In genomic region chr2:11058129-11058528, GRCh38 we compare ENCODE assay signal across 24 cellular contexts.
DNase-seq lines count a peak whose midpoint lies in the region; ATAC-seq and TF ChIP-seq lines count a peak whose summit lies in the region.
"Had no signal": no experiment of that assay in that cellular context is flagged by ENCODE, and none has a peak within 500 bp of the region (broad histone marks: within the 10 kb centered on the region; RNA-seq: fewer than 3 reads in every experiment).

No MANE protein-coding gene starts in this region.

- H3K4me3 Mint-ChIP-seq in activated CD4-positive, alpha-beta T cell treated with anti-CD3 and anti-CD28 coated beads, Interleukin-2, amount 10 ng/mL, durations not matched to agents 24 days and 14 days, result no peak overlapping the region
- H3K4me3 Mint-ChIP-seq in progenitor cell of endocrine pancreas (ENCODE audit: low read depth), result no peak overlapping the region
- H3K4me3 Mint-ChIP-seq: CD14-positive monocyte; CD4-positive, alpha-beta memory T cell; CD4-positive, CD25-positive, alpha-beta regulatory T cell; CD8-positive, alpha-beta memory T cell had no signal

- H3K4me1 Mint-ChIP-seq in activated CD4-positive, alpha-beta T cell treated with anti-CD3 and anti-CD28 coated beads, Interleukin-2, amount 10 ng/mL, durations not matched to agents 24 days and 14 days, result no peaks in the 10 kb centered on the region
- peaks cover 2% of the 10 kb centered on the region for H3K4me1 Mint-ChIP-seq in progenitor cell of endocrine pancreas (ENCODE audit: low read depth)
- H3K4me1 Mint-ChIP-seq: CD14-positive monocyte; CD4-positive, alpha-beta memory T cell; CD4-positive, CD25-positive, alpha-beta regulatory T cell had no signal

- TF ChIP-seq CTCF in esophagus muscularis mucosa (IDR thresholded peaks at IDR 0.05), result no peak
- no peak for TF ChIP-seq CTCF in lung (IDR thresholded peaks at IDR 0.05; ENCODE audit: control extremely low read depth, extremely low read depth)
- no peak for TF ChIP-seq CTCF in progenitor cell of endocrine pancreas (IDR thresholded peaks at IDR 0.05; ENCODE audit: unreplicated experiment)

- TF ChIP-seq POLR2A in esophagus muscularis mucosa (IDR thresholded peaks at IDR 0.05; ENCODE audit: low read depth), result no peak

- intact Hi-C loops in activated CD4-positive, alpha-beta T cell treated with anti-CD3 and anti-CD28 coated beads, Interleukin-2, amount 10 ng/mL, durations not matched to agents 24 days and 14 days (cut with micrococcal nuclease), result no loop called here
- intact Hi-C loops in esophagus muscularis mucosa (cut with DNase I), result no loop called here

- peak; percentile 19 for DNase-seq in activated CD4-positive, alpha-beta T cell treated with anti-CD3 and anti-CD28 coated beads, Interleukin-2, amount 10 ng/mL, durations not matched to agents 24 days and 14 days
- DNase-seq in activated CD4-positive, alpha-beta T cell treated with anti-CD3 and anti-CD28 coated beads for 1 hour, result no peak
- DNase-seq in esophagus muscularis mucosa (ENCODE audit: extremely low spot score), result peak; percentile 90
- peak; percentile 21 for DNase-seq in lung (ENCODE audit: low spot score)
- no peak for DNase-seq in progenitor cell of endocrine pancreas (ENCODE audit: low spot score, unreplicated experiment)
- DNase-seq: 8988T; ACHN; BE2C; C1 segment of cervical spinal cord; CD4-positive, alpha-beta memory T cell; CD4-positive, CD25-positive, alpha-beta regulatory T cell; CD8-positive, alpha-beta memory T cell; COR-L47; DMS 273 treated with DMSO at 0.1 percent for 48 hours; DMS153; DMS53; DMS79; DND-41; EL; GDM1 had no signal

- ATAC-seq in lung (ENCODE audit: insufficient read depth, low FRiP score) (no peak), HG02798 (IDR thresholded peaks at IDR 0.05; ENCODE audit: poor library complexity, unreplicated experiment) (no peak)
- ATAC-seq: GM12878 had no signal

- H3K36me3 ChIP-seq in esophagus muscularis mucosa (no peaks in the 10 kb centered on the region), lung (ENCODE audit: control insufficient read depth in 2 of 2, insufficient read depth in 2 of 2, low read length in 2 of 2) (no peaks in the 10 kb centered on the region)
- H3K36me3 ChIP-seq: BE2C, BLaER1 had no signal

- peaks cover 12% of the 10 kb centered on the region for H3K27me3 Mint-ChIP-seq in activated CD4-positive, alpha-beta T cell treated with anti-CD3 and anti-CD28 coated beads, Interleukin-2, amount 10 ng/mL, durations not matched to agents 24 days and 14 days
- peaks cover 3% of the 10 kb centered on the region for H3K27me3 Mint-ChIP-seq in progenitor cell of endocrine pancreas

- peaks cover 0 to 15% (median 3%) of the 10 kb centered on the region in 4 donors for H3K27me3 ChIP-seq in esophagus muscularis mucosa
- peaks cover 5% of the 10 kb centered on the region for H3K27me3 ChIP-seq in lung (ENCODE audit: control insufficient read depth, insufficient read depth)
- H3K27me3 ChIP-seq: BLaER1 had no signal

- no peaks in the 10 kb centered on the region for H3K36me3 Mint-ChIP-seq in activated CD4-positive, alpha-beta T cell treated with anti-CD3 and anti-CD28 coated beads, Interleukin-2, amount 10 ng/mL, durations not matched to agents 24 days and 14 days (ENCODE audit: low read depth)
- H3K36me3 Mint-ChIP-seq in progenitor cell of endocrine pancreas (ENCODE audit: insufficient read depth), result peaks cover 2% of the 10 kb centered on the region
- H3K36me3 Mint-ChIP-seq: CD14-positive monocyte; CD4-positive, CD25-positive, alpha-beta regulatory T cell; CD8-positive, alpha-beta memory T cell had no signal

- H3K4me3 ChIP-seq in esophagus muscularis mucosa, result no peak overlapping the region
- no peak overlapping the region for H3K4me3 ChIP-seq in lung
- H3K4me3 ChIP-seq: BLaER1, GM12878 had no signal

- no peaks in the 10 kb centered on the region for H3K9me3 Mint-ChIP-seq in activated CD4-positive, alpha-beta T cell treated with anti-CD3 and anti-CD28 coated beads, Interleukin-2, amount 10 ng/mL, durations not matched to agents 24 days and 14 days
- peaks cover 8% of the 10 kb centered on the region for H3K9me3 Mint-ChIP-seq in progenitor cell of endocrine pancreas (ENCODE audit: low read depth)

- 64% methylated on average over 5 of the region's 5 CpGs for WGBS in esophagus muscularis mucosa
- 80 to 81% methylated on average over 5 of the region's 5 CpGs for WGBS in lung, 2 donors

- H3K27ac Mint-ChIP-seq in activated CD4-positive, alpha-beta T cell treated with anti-CD3 and anti-CD28 coated beads, Interleukin-2, amount 10 ng/mL, durations not matched to agents 24 days and 14 days, result no peak overlapping the region
- H3K27ac Mint-ChIP-seq in progenitor cell of endocrine pancreas, result no peak overlapping the region
- H3K27ac Mint-ChIP-seq: CD14-positive monocyte; CD4-positive, alpha-beta memory T cell; CD4-positive, CD25-positive, alpha-beta regulatory T cell; CD8-positive, alpha-beta memory T cell had no signal

- H3K4me1 ChIP-seq in esophagus muscularis mucosa (no peaks in the 10 kb centered on the region), lung (ENCODE audit: control insufficient read depth in 2 of 2, insufficient read depth in 2 of 2, low read length in 2 of 2) (no peaks in the 10 kb centered on the region)
- H3K4me1 ChIP-seq: BE2C, BLaER1 had no signal

- H3K9me3 ChIP-seq in esophagus muscularis mucosa (peaks cover 0 to 26% (median 17%) of the 10 kb centered on the region in 4 donors), lung (ENCODE audit: control insufficient read depth in 2 of 2, insufficient read depth in 1 of 2, low read length in 1 of 2) (peaks cover 0 to 2% of the 10 kb centered on the region in 2 donors)
- H3K9me3 ChIP-seq: BE2C had no signal

- H3K27ac ChIP-seq in esophagus muscularis mucosa (replicated peaks in 1 of 4) (no peak overlapping the region), lung (ENCODE audit: low read depth in 1 of 2, low read length in 1 of 2) (no peak overlapping the region)
- H3K27ac ChIP-seq: BLaER1 had no signal

- TF ChIP-seq EP300 in esophagus muscularis mucosa (IDR thresholded peaks at IDR 0.05), result no peak

Comparison
In these comparisons a context has a peak if more than half of its experiments do, and no peak if none do; other contexts are left out.
1. DNase-seq: peak in activated CD4-positive, alpha-beta T cell treated with anti-CD3 and anti-CD28 coated beads, Interleukin-2, amount 10 ng/mL, durations not matched to agents 24 days and 14 days (single experiment), esophagus muscularis mucosa (single experiment) and lung (single experiment); none in activated CD4-positive, alpha-beta T cell treated with anti-CD3 and anti-CD28 coated beads for 1 hour (single experiment) and progenitor cell of endocrine pancreas (single experiment).